In genomic region chr13:20558982-20559381, GRCh38 we compare ENCODE assay signal across 25 cellular contexts.
"Had no signal": no experiment of that assay in that cellular context is flagged by ENCODE, and none has a peak within 500 bp of the region (broad histone marks: within the 10 kb centered on the region; RNA-seq: fewer than 3 reads in every experiment).

No MANE protein-coding gene starts in this region.

- DNase-seq: activated CD4-positive, alpha-beta T cell treated with anti-CD3 and anti-CD28 coated beads for 48 hours; activated CD4-positive, alpha-beta T cell treated with anti-CD3 and anti-CD28 coated beads, Interleukin-2, amount 50 U/mL, for 48 hours; activated CD8-positive, alpha-beta memory T cell treated with anti-CD3 and anti-CD28 coated beads for 24 hours; activated CD8-positive, alpha-beta memory T cell treated with anti-CD3 and anti-CD28 coated beads, Interleukin-2, amount 50 U/mL, for 4 hours; activated effector memory CD4-positive, alpha-beta T cell treated with anti-CD3 and anti-CD28 coated beads, Interleukin-2, amount 50 U/mL, for 16 hours; activated naive CD4-positive, alpha-beta T cell treated with anti-CD3 and anti-CD28 coated beads for 36 hours; activated T-cell treated with anti-CD3 and anti-CD28 coated beads, Interleukin-2, amount 50 U/mL, for 1 hour; amniotic stem cell; effector CD4-positive, alpha-beta T cell; foreskin keratinocyte; left cardiac atrium; left ventricle myocardium superior; mammary epithelial cell; naive thymus-derived CD4-positive, alpha-beta T cell; occipital lobe; psoas muscle; stimulated activated CD4-positive, alpha-beta T cell treated with anti-CD3 and anti-CD28 coated beads, Interleukin-15, amount 100 ng/mL, for 24 hours; stimulated activated naive CD4-positive, alpha-beta T cell; T-helper 1 cell; tibial artery had no signal

- H3K27ac ChIP-seq: esophagus muscularis mucosa, foreskin keratinocyte, neural progenitor cell, parathyroid adenoma, psoas muscle, suprapubic skin, tibial artery, VCaP had no signal

- H3K9me3 ChIP-seq: esophagus muscularis mucosa, psoas muscle, suprapubic skin, tibial artery had no signal

- H3K4me1 ChIP-seq: esophagus muscularis mucosa, foreskin keratinocyte, neural progenitor cell, parathyroid adenoma, psoas muscle, suprapubic skin, tibial artery had no signal

- ATAC-seq: foreskin keratinocyte; left cardiac atrium; left ventricle myocardium superior; naive thymus-derived CD4-positive, alpha-beta T cell; psoas muscle had no signal

- H3K4me3 ChIP-seq: esophagus muscularis mucosa, neural progenitor cell, psoas muscle, suprapubic skin, tibial artery had no signal

- H3K9ac ChIP-seq: neural progenitor cell, parathyroid adenoma had no signal

- H3K27me3 ChIP-seq: esophagus muscularis mucosa, foreskin keratinocyte, neural progenitor cell, suprapubic skin, tibial artery had no signal

- H3K36me3 ChIP-seq: esophagus muscularis mucosa, neural progenitor cell, suprapubic skin, tibial artery had no signal
